ENCODE assay signal across 10 cellular contexts in the genomic region with DNA sequence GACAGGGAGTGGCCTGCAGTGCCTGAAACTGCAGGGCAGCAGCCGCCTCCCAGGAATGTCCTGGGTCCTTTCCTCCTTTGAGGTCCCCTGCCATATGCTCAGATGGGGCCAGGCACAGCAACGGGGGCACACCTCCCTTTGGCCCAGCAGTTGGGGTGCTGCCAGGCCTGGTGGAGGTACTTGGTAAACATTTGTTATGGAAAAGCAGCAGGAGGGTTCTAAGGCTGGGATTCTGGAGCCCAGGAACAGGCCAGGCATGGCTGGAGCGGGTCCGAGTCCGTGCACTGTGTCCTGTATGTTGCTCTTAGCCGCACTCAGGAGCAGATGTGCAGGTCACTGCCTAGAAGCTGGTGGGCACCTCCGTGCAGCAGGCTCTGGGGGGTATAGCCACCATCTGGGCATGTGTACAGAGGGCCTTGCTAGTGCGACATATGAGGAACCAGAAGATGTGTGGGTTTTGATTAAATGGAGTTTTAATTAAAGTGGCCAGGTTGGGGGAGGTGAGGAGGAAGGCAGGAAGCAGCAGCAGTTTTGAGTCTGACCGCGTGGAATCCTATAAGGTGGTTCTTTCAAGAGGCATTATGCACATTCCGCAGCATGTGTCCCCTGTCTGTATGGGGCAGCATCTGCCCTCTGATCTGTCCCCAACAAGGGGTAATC. TPM values are rescaled to one million over a fixed set of nuclear protein-coding genes. Genes with fewer than 3 reads are reported as not detected.
A peak's percentile ranks its signal among the peaks of the same experiment; 100 is the strongest.
DNase-seq lines count a peak whose midpoint lies in the region; ATAC-seq and TF ChIP-seq lines count a peak whose summit lies in the region.
"Had no signal": no experiment of that assay in that cellular context is flagged by ENCODE, and none has a peak within 500 bp of the region (broad histone marks: within the 10 kb centered on the region; RNA-seq: fewer than 3 reads in every experiment).

No MANE protein-coding gene starts in this region.

- TF ChIP-seq CTCF in DND-41 (IDR thresholded peaks at IDR 0.05; ENCODE audit: borderline replicate concordance, extremely low read depth, low read length, poor library complexity, severe bottlenecking) = no peak

- H3K36me3 Mint-ChIP-seq in T-cell = no peaks in the 10 kb centered on the region
- peaks cover 4% of the 10 kb centered on the region for H3K36me3 Mint-ChIP-seq in memory B cell

- DNase-seq in DND-41 (no peak), T-cell (no peak), memory B cell (ENCODE audit: low spot score in 2 of 2) (no peak), HuH-7 (ENCODE audit: low spot score) (no peak), iPS-NIHi11 (ENCODE audit: low spot score) (no peak)
- DNase-seq: NCI-H187 had no signal

- peaks cover 4 to 11% (median 8%) of the 10 kb centered on the region in 11 experiments; a peak in 19 of 22 replicates for H3K27me3 ChIP-seq in BLaER1 treated with 17β-estradiol and CSF1 and Interleukin-3, amounts not matched to agents 10 nM and 100 nM
- no peaks in the 10 kb centered on the region for H3K27me3 ChIP-seq in DND-41 (ENCODE audit: insufficient read depth, low read length, poor library complexity)

- H3K4me3 ChIP-seq in BLaER1 treated with 17β-estradiol and CSF1 and Interleukin-3, amounts not matched to agents 10 nM and 100 nM = peak overlapping the region in 1 of 10 experiments; percentile 48; a peak in 2 of 20 replicates
- H3K4me3 ChIP-seq in DND-41 (ENCODE audit: low read depth in 1 of 2, low read length in 2 of 2) = peak overlapping the region in 1 of 2 experiments; percentile 54; a peak in 2 of 4 replicates
- H3K4me3 ChIP-seq: mucosa of descending colon had no signal

- peak overlapping the region; percentile 84 to 90 (median 89) for H3K4me3 Mint-ChIP-seq in T-cell
- H3K4me3 Mint-ChIP-seq in memory B cell = peak overlapping the region; percentile 87

- H3K4me1 ChIP-seq in BLaER1 treated with 17β-estradiol and CSF1 and Interleukin-3, amounts not matched to agents 10 nM and 100 nM = peaks cover 82 to 96% (median 87%) of the 10 kb centered on the region in 10 experiments
- H3K4me1 ChIP-seq in DND-41 (ENCODE audit: insufficient read depth, low read length) = peaks cover 93% of the 10 kb centered on the region

- H3K27ac Mint-ChIP-seq in T-cell = peak overlapping the region; percentile 95 to 97
- peak overlapping the region; percentile 96 for H3K27ac Mint-ChIP-seq in memory B cell

- peaks cover 44% of the 10 kb centered on the region for H3K79me2 ChIP-seq in DND-41 (ENCODE audit: insufficient read depth, low read length)

- H2AFZ ChIP-seq in DND-41 (ENCODE audit: low read depth, low read length) = no peak overlapping the region

- H3K36me3 ChIP-seq in BLaER1 treated with 17β-estradiol and CSF1 and Interleukin-3, amounts not matched to agents 10 nM and 100 nM = no peaks in the 10 kb centered on the region
- H3K36me3 ChIP-seq in DND-41 (ENCODE audit: insufficient read depth, low read length) = peaks cover 10% of the 10 kb centered on the region; the same call in 1 of the 2 replicates

- peak overlapping the region; percentile 90 to 99 (median 97) for H3K4me2 ChIP-seq in BLaER1 treated with 17β-estradiol and CSF1 and Interleukin-3, amounts not matched to agents 10 nM and 100 nM
- H3K4me2 ChIP-seq in DND-41 (ENCODE audit: insufficient read depth, low read length) = peak overlapping the region; percentile 71

- CTCF ChIA-PET in T-cell (lab: Charles Lee) = interaction anchor here in 1 of 2 donors (0.5 kb wide), 1 partner anchor 1157 kb away, joined by 3 read pairs; no protein-coding TSS in a partner anchor

- H3K9me3 ChIP-seq in BLaER1 treated with 17β-estradiol and CSF1 and Interleukin-3, amounts not matched to agents 10 nM and 100 nM (replicated peaks in 1 of 11) = no peaks in the 10 kb centered on the region
- no peaks in the 10 kb centered on the region for H3K9me3 ChIP-seq in DND-41 (ENCODE audit: insufficient read depth, low read length, severe bottlenecking)
- H3K9me3 ChIP-seq: mucosa of descending colon had no signal

- H3K9me3 Mint-ChIP-seq in T-cell = no peaks in the 10 kb centered on the region
- no peaks in the 10 kb centered on the region for H3K9me3 Mint-ChIP-seq in memory B cell

- H3K27ac ChIP-seq in BLaER1 treated with 17β-estradiol and CSF1 and Interleukin-3, amounts not matched to agents 10 nM and 100 nM = peak overlapping the region in 10 of 11 experiments; percentile 71 to 95 (median 89); a peak in 19 of 22 replicates
- peak overlapping the region; percentile 95 for H3K27ac ChIP-seq in DND-41 (ENCODE audit: low read length)

- H3K27me3 Mint-ChIP-seq in T-cell (no peaks in the 10 kb centered on the region), memory B cell (no peaks in the 10 kb centered on the region)

- POLR2A ChIA-PET in T-cell (lab: Charles Lee) = no interaction called here

- no peak for ATAC-seq in DND-41 (ENCODE audit: insufficient read depth, low read depth)
- ATAC-seq in T-cell (replicated peaks in 1 of 4) = no peak
- ATAC-seq in memory B cell (ENCODE audit: low read depth) = no peak
- ATAC-seq in GM21825 (IDR thresholded peaks at IDR 0.05; ENCODE audit: unreplicated experiment) = no peak
- ATAC-seq in GM21423 (IDR thresholded peaks at IDR 0.05; ENCODE audit: unreplicated experiment) = no peak
- ATAC-seq: mucosa of descending colon had no signal

- peak overlapping the region in 10 of 11 experiments; percentile 31 to 85 (median 78); a peak in 17 of 22 replicates for H3K9ac ChIP-seq in BLaER1 treated with 17β-estradiol and CSF1 and Interleukin-3, amounts not matched to agents 10 nM and 100 nM
- H3K9ac ChIP-seq in DND-41 (ENCODE audit: low read depth, low read length) = peak overlapping the region; percentile 82

- H4K20me1 ChIP-seq in BLaER1 treated with 17β-estradiol and CSF1 and Interleukin-3, amounts not matched to agents 10 nM and 100 nM = peaks cover 0 to 5% (median 0%) of the 10 kb centered on the region in 11 experiments; a peak in 3 of 22 replicates
- H4K20me1 ChIP-seq in DND-41 (ENCODE audit: insufficient read depth, low read length) = no peaks in the 10 kb centered on the region

- H3K4me1 Mint-ChIP-seq in T-cell (peaks cover 79 to 84% (median 83%) of the 10 kb centered on the region in 3 donors), memory B cell (peaks cover 62% of the 10 kb centered on the region)

RNA-seq across cellular contexts. Expression of a gene that starts 1.5 kb away (rescaled TPM):
- total RNA-seq in T-cell = 10 to 100 TPM; 29.1 to 35.1 (median 30.1) TPM
